ENCODE assay signal across 18 cellular contexts in genomic region chr6:158338311-158339112, GRCh38.
"Had no signal": no experiment of that assay in that cellular context is flagged by ENCODE, and none has a peak within 500 bp of the region (broad histone marks: within the 10 kb centered on the region; RNA-seq: fewer than 3 reads in every experiment).

No MANE protein-coding gene starts in this region.

- H3K27ac Mint-ChIP-seq: activated naive CD8-positive, alpha-beta T cell treated with anti-CD3 and anti-CD28 coated beads, Interleukin-2, amount 10 ng/mL, durations not matched to agents 7 days and 5 days; activated T-helper 1 cell treated with anti-CD3 and anti-CD28 coated beads, Interleukin-12 subunit alpha, Interleukin-12 subunit beta, Interleukin-2, Interleukin-4 antibody, amounts not matched to agents 30 ng/mL and 10 ng/mL and 1 ng/mL, durations not matched to agents 14 hours and 24 hours and 36 hours; stimulated activated effector memory CD8-positive, alpha-beta T cell treated with anti-CD3 and anti-CD28 coated beads, Interleukin-12 subunit alpha, Interleukin-12 subunit beta, amount 100 ng/mL, for 72 hours; T-helper 2 cell treated with Interferon-gamma antibody and Interleukin-4, amounts not matched to agents 5 μg/mL and 100 μg/mL, for 36 hours had no signal

- H3K27ac ChIP-seq: brain microvascular endothelial cell, epithelial cell of prostate, heart left ventricle, thoracic aorta had no signal

- H3K27me3 Mint-ChIP-seq: activated naive CD8-positive, alpha-beta T cell treated with anti-CD3 and anti-CD28 coated beads, Interleukin-2, amount 10 ng/mL, durations not matched to agents 7 days and 5 days had no signal

- DNase-seq: activated CD4-positive, alpha-beta T cell treated with anti-CD3 and anti-CD28 coated beads, Interleukin-2, amount 50 U/mL, for 1 hour; activated CD8-positive, alpha-beta memory T cell treated with anti-CD3 and anti-CD28 coated beads for 24 hours; activated naive CD4-positive, alpha-beta T cell; activated naive CD8-positive, alpha-beta T cell treated with anti-CD3 and anti-CD28 coated beads, Interleukin-2, amount 10 ng/mL, durations not matched to agents 7 days and 5 days; brain microvascular endothelial cell; dermis blood vessel endothelial cell; gastrocnemius medialis; heart left ventricle; islet precursor cell; mammary epithelial cell; stimulated activated CD4-positive, alpha-beta T cell treated with anti-CD3 and anti-CD28 coated beads, Interleukin-12 subunit alpha, Interleukin-12 subunit beta, amount 100 ng/mL, for 4 hours had no signal

- H3K27me3 ChIP-seq: brain microvascular endothelial cell, gastrocnemius medialis, heart left ventricle, pancreas had no signal

- H3K36me3 ChIP-seq: brain microvascular endothelial cell, heart left ventricle, pancreas, thoracic aorta had no signal

- H3K4me3 Mint-ChIP-seq: activated naive CD8-positive, alpha-beta T cell treated with anti-CD3 and anti-CD28 coated beads, Interleukin-2, amount 10 ng/mL, durations not matched to agents 7 days and 5 days; activated T-helper 1 cell treated with anti-CD3 and anti-CD28 coated beads, Interleukin-12 subunit alpha, Interleukin-12 subunit beta, Interleukin-2, Interleukin-4 antibody, amounts not matched to agents 30 ng/mL and 10 ng/mL and 1 ng/mL, durations not matched to agents 14 hours and 24 hours and 36 hours; stimulated activated effector memory CD8-positive, alpha-beta T cell treated with anti-CD3 and anti-CD28 coated beads, Interleukin-12 subunit alpha, Interleukin-12 subunit beta, amount 100 ng/mL, for 72 hours; T-helper 2 cell treated with Interferon-gamma antibody and Interleukin-4, amounts not matched to agents 5 μg/mL and 100 μg/mL, for 36 hours had no signal

- H3K9me3 ChIP-seq: gastrocnemius medialis, pancreas, thoracic aorta had no signal

- ATAC-seq: activated CD4-positive, CD25-positive, alpha-beta regulatory T cell treated with anti-CD3 and anti-CD28 coated beads, Interleukin-2, amount 50 U/mL, for 24 hours; gastrocnemius medialis; heart left ventricle; stimulated activated effector memory CD8-positive, alpha-beta T cell treated with anti-CD3 and anti-CD28 coated beads, Interleukin-12 subunit alpha, Interleukin-12 subunit beta, amount 100 ng/mL, for 72 hours had no signal

- H3K4me1 Mint-ChIP-seq: activated naive CD8-positive, alpha-beta T cell treated with anti-CD3 and anti-CD28 coated beads, Interleukin-2, amount 10 ng/mL, durations not matched to agents 7 days and 5 days; stimulated activated effector memory CD8-positive, alpha-beta T cell treated with anti-CD3 and anti-CD28 coated beads, Interleukin-12 subunit alpha, Interleukin-12 subunit beta, amount 100 ng/mL, for 72 hours had no signal

- H3K9me3 Mint-ChIP-seq: activated T-helper 1 cell treated with anti-CD3 and anti-CD28 coated beads, Interleukin-12 subunit alpha, Interleukin-12 subunit beta, Interleukin-2, Interleukin-4 antibody, amounts not matched to agents 30 ng/mL and 10 ng/mL and 1 ng/mL, durations not matched to agents 14 hours and 24 hours and 36 hours; stimulated activated effector memory CD8-positive, alpha-beta T cell treated with anti-CD3 and anti-CD28 coated beads, Interleukin-12 subunit alpha, Interleukin-12 subunit beta, amount 100 ng/mL, for 72 hours had no signal

- H3K4me3 ChIP-seq: gastrocnemius medialis, heart left ventricle, pancreas, thoracic aorta had no signal
